Comparison of ENCODE assay signal across 18 cellular contexts in the genomic region with DNA sequence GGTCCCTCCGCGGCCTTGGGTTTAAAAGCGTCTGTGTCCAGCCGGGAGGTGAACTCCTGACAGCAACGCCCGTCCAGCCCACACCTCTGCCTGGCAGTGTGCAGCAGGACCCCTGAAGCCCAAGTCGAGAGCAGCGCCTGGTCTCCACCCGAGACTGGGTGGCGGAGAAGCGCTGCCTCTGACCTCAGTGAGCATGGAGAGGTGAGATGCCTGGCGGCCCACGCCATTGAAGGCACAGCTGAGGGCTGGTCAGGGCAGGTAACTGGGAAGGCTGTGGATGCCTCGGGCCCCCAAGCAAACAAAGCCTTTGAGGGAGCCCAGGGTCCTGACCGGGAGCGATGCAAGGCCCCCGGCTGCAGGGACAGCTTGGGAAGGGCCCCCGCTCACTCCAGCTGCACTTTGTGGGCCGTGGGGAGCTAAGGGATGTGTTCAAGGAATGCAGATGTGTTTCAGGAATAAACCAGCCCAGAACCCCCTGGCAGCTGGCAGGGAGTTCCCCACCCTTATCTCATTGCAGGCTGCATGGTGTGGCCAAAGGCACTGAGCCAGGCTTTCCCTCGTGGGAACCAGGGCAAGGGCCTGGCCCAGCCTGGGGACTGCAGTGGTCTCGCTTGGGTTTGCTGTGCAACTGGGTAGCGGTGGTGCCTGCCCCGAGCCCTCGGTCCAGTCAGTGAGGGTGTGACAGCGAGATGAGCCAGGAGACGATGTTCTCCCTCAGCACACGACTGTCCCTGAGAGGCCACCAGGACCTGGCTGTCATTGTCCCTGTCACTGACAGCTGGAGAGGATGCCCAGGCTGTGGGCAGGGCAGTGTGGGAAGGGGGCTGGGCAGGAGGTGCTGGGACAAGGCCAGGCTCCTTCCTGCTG.
DNase-seq lines count a peak whose midpoint lies in the region; ATAC-seq and TF ChIP-seq lines count a peak whose summit lies in the region.
"Had no signal": no experiment of that assay in that cellular context is flagged by ENCODE, and none has a peak within 500 bp of the region (broad histone marks: within the 10 kb centered on the region; RNA-seq: fewer than 3 reads in every experiment).

No MANE protein-coding gene starts in this region.

- no CpG with 5 or more reads among the region's 27 CpGs for WGBS in neuronal stem cell (ENCODE audit: extremely low coverage in 2 of 2, insufficient read length in 2 of 2, insufficient replicate concordance in 1 of 2), 2 donors

- no peak overlapping the region for H3K9ac ChIP-seq in BLaER1
- H3K9ac ChIP-seq in neuronal stem cell (ENCODE audit: low read depth, low read length, poor library complexity) = peak overlapping the region; percentile 76

- no peak overlapping the region for H2AFZ ChIP-seq in neuronal stem cell (ENCODE audit: low read length)

- CTCF ChIA-PET in HEK293 (lab: Yijun Ruan, JAX) = interaction anchor here (0.6 to 1.0 kb wide), 2 partner anchors 261 to 306 kb away, joined by 3 to 4 read pairs; no protein-coding TSS in a partner anchor

- POLR2A ChIA-PET in HEK293 (lab: Yijun Ruan, JAX) = no interaction called here

- H2BK15ac ChIP-seq in neuronal stem cell (ENCODE audit: low read length) = peak overlapping the region; percentile 100

- peak overlapping the region; percentile 94 for H2BK120ac ChIP-seq in neuronal stem cell (ENCODE audit: low read depth, low read length)

- H3K4me3 ChIP-seq in BLaER1 = no peak overlapping the region
- no peak overlapping the region for H3K4me3 ChIP-seq in HEK293 (ENCODE audit: low read depth, low read length)
- no peak overlapping the region for H3K4me3 ChIP-seq in neuronal stem cell (ENCODE audit: low read length in 2 of 2)
- H3K4me3 ChIP-seq: breast epithelium, pancreas, thyroid gland had no signal

- H4K8ac ChIP-seq in neuronal stem cell (ENCODE audit: low read depth, low read length) = no peak overlapping the region

- H2BK12ac ChIP-seq in neuronal stem cell (ENCODE audit: low read length) = peak overlapping the region; percentile 98

- H3K36me3 ChIP-seq in BLaER1 (no peaks in the 10 kb centered on the region), HEK293 (ENCODE audit: control insufficient read depth in 2 of 2, insufficient read depth in 1 of 2, low read length in 2 of 2) (no peaks in the 10 kb centered on the region), neuronal stem cell (replicated peaks in 1 of 2; ENCODE audit: control insufficient read depth in 2 of 2, insufficient read depth in 2 of 2, low read length in 2 of 2) (peaks cover 0 to 2% of the 10 kb centered on the region in 2 donors)
- H3K36me3 ChIP-seq: breast epithelium, pancreas, thyroid gland had no signal

- no peaks in the 10 kb centered on the region for H3K9me3 ChIP-seq in BLaER1
- H3K9me3 ChIP-seq in HEK293 (ENCODE audit: control insufficient read depth, insufficient read depth, low read depth, low read length) = no peaks in the 10 kb centered on the region
- peaks cover 0 to 6% of the 10 kb centered on the region in 2 donors for H3K9me3 ChIP-seq in neuronal stem cell (replicated peaks in 1 of 2; ENCODE audit: control insufficient read depth in 2 of 2, insufficient read depth in 1 of 2, low read depth in 1 of 2, low read length in 2 of 2)
- H3K9me3 ChIP-seq: breast epithelium, pancreas, thyroid gland had no signal

- intact Hi-C loops in cardiac septum (cut with DNase I) = no loop called here

- peak overlapping the region; percentile 87 for H2BK5ac ChIP-seq in neuronal stem cell (ENCODE audit: low read length)

- peak overlapping the region; percentile 95 for H3K18ac ChIP-seq in neuronal stem cell (ENCODE audit: low read length)

- H4K91ac ChIP-seq in neuronal stem cell (ENCODE audit: low read depth, low read length, poor library complexity) = peak overlapping the region; percentile 85

- H3K79me1 ChIP-seq in neuronal stem cell (ENCODE audit: low read depth, low read length) = peaks cover 6% of the 10 kb centered on the region

- peak; percentile 78 for DNase-seq in cardiac septum (ENCODE audit: low spot score)
- DNase-seq in neuronal stem cell (ENCODE audit: low spot score) = no peak
- no peak for DNase-seq in NK-92 (lab: John Stamatoyannopoulos, UW; ENCODE audit: unreplicated experiment)
- DNase-seq in NCI-H128 (lab: John Stamatoyannopoulos, UW; ENCODE audit: unreplicated experiment) = no peak
- DNase-seq: activated CD4-positive, alpha-beta T cell treated with anti-CD3 and anti-CD28 coated beads, Interleukin-2, amount 10 ng/mL, durations not matched to agents 24 days and 14 days; hippocampal formation; NCI-H1092 treated with DMSO at 0.1 percent for 48 hours; NCI-H2081 treated with DMSO at 0.1 percent for 48 hours; NCI-H510A; stimulated activated CD4-positive, alpha-beta T cell treated with anti-CD3 and anti-CD28 coated beads, Interleukin-2, amount 100 ng/mL, for 24 hours; stimulated activated naive CD4-positive, alpha-beta T cell; thyroid gland had no signal

- peak overlapping the region; percentile 61 for H3K4ac ChIP-seq in neuronal stem cell (ENCODE audit: low read length)

- H3K27me3 ChIP-seq in BLaER1 = peaks cover 48% of the 10 kb centered on the region
- peaks cover 0 to 43% (median 3%) of the 10 kb centered on the region in 3 experiments for H3K27me3 ChIP-seq in neuronal stem cell (ENCODE audit: control insufficient read depth in 3 of 3, insufficient read depth in 3 of 3, low read depth in 1 of 3, low read length in 3 of 3)
- H3K27me3 ChIP-seq: pancreas, thyroid gland had no signal

- TF ChIP-seq CTCF in HEK293 (tag by site-specific recombination; IDR thresholded peaks at IDR 0.05) = no peak

- no peak for ATAC-seq in HG03432 (IDR thresholded peaks at IDR 0.05; ENCODE audit: unreplicated experiment)
- ATAC-seq: naive thymus-derived CD8-positive, alpha-beta T cell had no signal

- H2AK5ac ChIP-seq in neuronal stem cell (ENCODE audit: low read depth, low read length) = peak overlapping the region; percentile 100

- peak overlapping the region; percentile 71 for H3K23ac ChIP-seq in neuronal stem cell (ENCODE audit: low read depth, low read length, poor library complexity)

- H4K20me1 ChIP-seq in BLaER1 = peaks cover 47% of the 10 kb centered on the region

- peak overlapping the region; percentile 97 for H3K14ac ChIP-seq in neuronal stem cell (ENCODE audit: low read length)

- H3K4me1 ChIP-seq in BLaER1 = peaks cover 30% of the 10 kb centered on the region
- H3K4me1 ChIP-seq in HEK293 (ENCODE audit: control insufficient read depth, insufficient read depth, low read length) = no peaks in the 10 kb centered on the region
- peaks cover 48 to 55% of the 10 kb centered on the region in 2 donors for H3K4me1 ChIP-seq in neuronal stem cell (ENCODE audit: control insufficient read depth in 2 of 2, insufficient read depth in 1 of 2, low read depth in 1 of 2, low read length in 2 of 2)
- H3K4me1 ChIP-seq: breast epithelium, pancreas had no signal

- H3K27ac ChIP-seq in BLaER1 (no peak overlapping the region), HEK293 (ENCODE audit: extremely low read depth, low read depth, low read length) (no peak overlapping the region), neuronal stem cell (replicated peaks; ENCODE audit: low read length) (no peak overlapping the region)
- H3K27ac ChIP-seq: breast epithelium, pancreas, thyroid gland had no signal

- H3K4me2 ChIP-seq in BLaER1 = peak overlapping the region; percentile 36
- H3K4me2 ChIP-seq in neuronal stem cell (ENCODE audit: insufficient read depth, low read length, poor library complexity, severe bottlenecking) = no peak overlapping the region

TF ChIP-seq in HEK293, 187 proteins besides CTCF, POLR2A, EP300 and RAD21:
- TF ChIP-seq ZNF426 (tag by site-specific recombination; IDR thresholded peaks at IDR 0.05) (no peak), ZBTB48 (tag by site-specific recombination; IDR thresholded peaks at IDR 0.05) (0 out of 2 replicates have a peak, but pooled peaks have one; percentile 7), ZNF223 (tag by site-specific recombination; IDR thresholded peaks at IDR 0.05) (no peak), ZNF221 (tag by site-specific recombination; IDR thresholded peaks at IDR 0.05; ENCODE audit: borderline replicate concordance) (no peak)
- TF ChIP-seq, protein P1, sequence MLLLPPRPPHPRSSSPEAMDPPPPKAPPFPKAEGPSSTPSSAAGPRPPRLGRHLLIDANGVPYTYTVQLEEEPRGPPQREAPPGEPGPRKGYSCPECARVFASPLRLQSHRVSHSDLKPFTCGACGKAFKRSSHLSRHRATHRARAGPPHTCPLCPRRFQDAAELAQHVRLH (tag by site-specific recombination; IDR thresholded peaks at IDR 0.05) = no peak
- TF ChIP-seq, protein P2, sequence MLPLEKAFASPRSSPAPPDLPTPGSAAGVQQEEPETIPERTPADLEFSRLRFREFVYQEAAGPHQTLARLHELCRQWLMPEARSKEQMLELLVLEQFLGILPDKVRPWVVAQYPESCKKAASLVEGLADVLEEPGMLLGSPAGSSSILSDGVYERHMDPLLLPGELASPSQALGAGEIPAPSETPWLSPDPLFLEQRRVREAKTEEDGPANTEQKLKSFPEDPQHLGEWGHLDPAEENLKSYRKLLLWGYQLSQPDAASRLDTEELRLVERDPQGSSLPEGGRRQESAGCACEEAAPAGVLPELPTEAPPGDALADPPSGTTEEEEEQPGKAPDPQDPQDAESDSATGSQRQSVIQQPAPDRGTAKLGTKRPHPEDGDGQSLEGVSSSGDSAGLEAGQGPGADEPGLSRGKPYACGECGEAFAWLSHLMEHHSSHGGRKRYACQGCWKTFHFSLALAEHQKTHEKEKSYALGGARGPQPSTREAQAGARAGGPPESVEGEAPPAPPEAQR (tag by site-specific recombination; IDR thresholded peaks at IDR 0.05) = no peak
